10 cellular contexts compared by ENCODE assay signal in the genomic region with DNA sequence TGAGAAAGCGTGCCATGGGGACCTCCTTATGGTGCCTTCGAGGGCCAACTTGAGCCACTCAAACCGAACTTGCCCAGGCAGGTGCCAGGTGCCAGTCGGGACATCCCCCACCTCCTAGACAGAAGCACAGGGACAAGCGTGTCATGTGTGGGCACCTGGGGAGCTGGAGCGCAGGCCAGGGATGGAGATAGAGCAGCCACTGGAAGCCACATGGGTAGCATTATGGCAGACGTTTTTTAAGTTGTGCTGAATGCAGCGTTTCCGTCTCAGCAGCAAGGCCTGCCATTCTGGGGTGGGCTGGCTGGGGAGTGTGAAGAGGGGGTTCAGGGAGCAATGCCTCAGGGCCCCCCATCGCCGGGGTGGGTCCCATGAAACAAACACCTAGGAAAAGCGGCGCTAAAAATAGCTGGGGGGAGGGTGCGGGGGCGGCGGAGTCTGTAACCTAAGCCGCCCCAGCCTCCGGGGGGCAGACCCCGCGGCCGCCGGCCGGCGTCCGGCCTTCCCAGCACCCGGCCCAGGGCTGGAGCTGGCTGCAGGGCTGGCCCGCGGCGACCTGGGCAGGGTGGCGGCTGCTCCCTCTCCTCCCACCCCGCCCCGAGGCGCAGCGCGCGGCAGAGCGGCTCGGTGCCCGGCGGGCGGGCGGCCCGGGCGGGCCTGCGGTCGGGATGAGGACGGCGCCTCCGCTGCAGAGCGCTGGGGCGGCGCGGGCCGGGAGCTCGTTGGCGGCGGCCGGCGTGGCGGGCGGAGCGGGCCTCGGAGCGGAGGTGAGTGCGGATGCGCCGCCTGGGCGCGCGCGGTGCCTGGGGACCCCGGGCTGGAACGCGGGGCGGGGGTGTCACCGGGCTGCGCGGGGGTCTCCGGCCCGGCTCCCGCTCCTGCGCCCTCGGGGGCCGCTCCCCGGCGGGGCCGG. TPM values are rescaled to one million over a fixed set of nuclear protein-coding genes. Genes with fewer than 3 reads are reported as not detected.
A peak's percentile ranks its signal among the peaks of the same experiment; 100 is the strongest.
DNase-seq lines count a peak whose midpoint lies in the region.
"Had no signal": no experiment of that assay in that cellular context is flagged by ENCODE, and none has a peak within 500 bp of the region (broad histone marks: within the 10 kb centered on the region; RNA-seq: fewer than 3 reads in every experiment).

Gene ZNF469, plus strand, starts transcription at position 469 of the 910 bp plus-strand sequence. CDS start 44,512 bp downstream, outside the sequence.

- peak within 1 kb of the TSS; percentile 17 for H3K4me3 ChIP-seq in thymus (ENCODE audit: low read length)

- WGBS in thymus: 11% methylated on average over 87 of the region's 87 CpGs

- H3K9me3 ChIP-seq in thymus (ENCODE audit: control insufficient read depth): peaks cover 1% of the 10 kb centered on the region
- H3K9me3 ChIP-seq: adrenal gland had no signal

- peaks cover 41% of the 10 kb centered on the region for H3K27me3 ChIP-seq in thymus (ENCODE audit: control insufficient read depth, insufficient read depth)
- H3K27me3 ChIP-seq: adrenal gland had no signal

- H3K36me3 ChIP-seq in thymus (ENCODE audit: control insufficient read depth, insufficient read depth): no peaks in the 10 kb centered on the region
- H3K36me3 ChIP-seq: adrenal gland had no signal

- peak; percentile 7 for DNase-seq in NCI-H748 (lab: John Stamatoyannopoulos, UW; ENCODE audit: unreplicated experiment)
- no peak for DNase-seq in NCI-H748 treated with DMSO at 0.1 percent for 48 hours (lab: John Stamatoyannopoulos, UW)
- DNase-seq in cerebellum (ENCODE audit: low spot score): peak; percentile 27
- DNase-seq in kidney tubule cell (ENCODE audit: low spot score): peak; percentile 12
- no peak for DNase-seq in GM19240 (ENCODE audit: insufficient read length, low spot score)
- no peak for DNase-seq in DMS153 (lab: John Stamatoyannopoulos, UW)
- no peak for DNase-seq in NCI-H1048 (lab: John Stamatoyannopoulos, UW)

- H3K27ac ChIP-seq in thymus (ENCODE audit: low read depth): no peak within 1 kb of the TSS
- H3K27ac ChIP-seq: C4-2B had no signal

- H3K4me1 ChIP-seq in thymus (ENCODE audit: control insufficient read depth, insufficient read depth, low read length): no peaks in the 10 kb centered on the region

RNA-seq across cellular contexts. Expression of gene ZNF469, which starts in this region (rescaled TPM):
- total RNA-seq in cerebellum: 0.73 TPM
- 0.87 TPM for polyA plus RNA-seq in thymus

Comparison
In these comparisons a context has a peak if more than half of its experiments do, and no peak if none do; other contexts are left out.
1. DNase-seq: peak in NCI-H748 (single experiment) and kidney tubule cell (single experiment); none in NCI-H748 treated with DMSO at 0.1 percent for 48 hours (single experiment), GM19240 (single experiment), DMS153 (single experiment) and NCI-H1048 (single experiment).
2. Peak in DNase-seq in cerebellum; RNA of the gene not detected or under 1 TPM.